Comparison of ENCODE assay signal across 1 cellular context in the genomic region with DNA sequence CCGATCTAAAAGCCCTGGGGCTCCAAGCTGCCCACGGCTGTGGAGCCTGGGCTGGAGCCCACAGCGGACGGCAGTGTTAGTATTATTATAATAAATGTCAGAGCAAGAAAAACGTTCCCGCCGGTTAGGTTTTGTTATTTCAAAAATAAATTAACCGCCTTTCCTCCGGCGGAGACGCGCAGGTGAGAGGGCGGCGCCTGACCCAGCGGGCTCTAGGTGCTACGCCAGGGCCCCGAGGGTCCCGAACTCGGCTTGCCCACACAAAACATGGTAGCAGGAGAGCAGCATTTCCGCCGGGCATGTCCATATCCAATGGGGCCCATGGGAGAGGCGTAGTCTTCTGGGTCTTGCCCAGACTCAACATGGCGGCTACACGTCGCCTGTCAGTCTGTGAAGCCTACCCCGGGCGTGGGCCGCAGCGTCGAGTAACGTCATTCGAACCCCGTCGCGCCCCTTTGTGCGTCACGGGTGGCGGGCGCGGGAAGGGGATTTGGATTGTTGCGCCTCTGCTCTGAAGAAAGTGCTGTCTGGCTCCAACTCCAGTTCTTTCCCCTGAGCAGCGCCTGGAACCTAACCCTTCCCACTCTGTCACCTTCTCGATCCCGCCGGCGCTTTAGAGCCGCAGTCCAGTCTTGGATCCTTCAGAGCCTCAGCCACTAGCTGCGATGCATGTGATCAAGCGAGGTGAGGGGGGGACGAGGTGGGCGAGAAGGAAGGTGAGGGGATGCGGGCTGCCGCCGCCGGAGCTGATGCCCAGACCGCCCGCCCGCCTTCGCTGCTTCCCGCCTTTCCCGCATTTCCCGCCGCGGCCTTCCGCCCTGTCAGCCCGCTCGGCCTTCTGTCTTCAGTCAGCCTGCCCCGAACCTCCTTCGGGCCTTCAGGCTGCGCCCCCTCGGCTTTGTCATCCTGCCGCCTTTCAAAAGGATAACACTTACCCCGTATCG.
A peak's percentile ranks its signal among the peaks of the same experiment; 100 is the strongest.
TF ChIP-seq lines count a peak whose summit lies in the region.

A gene (plus strand): TSS at position 452 of the 944 bp plus-strand sequence. CDS start 214 bp downstream, at position 666.

TF ChIP-seq in K562, 482 proteins besides CTCF, POLR2A, EP300 and RAD21 (continued from another document and continues in another):
- TF ChIP-seq, protein P1, sequence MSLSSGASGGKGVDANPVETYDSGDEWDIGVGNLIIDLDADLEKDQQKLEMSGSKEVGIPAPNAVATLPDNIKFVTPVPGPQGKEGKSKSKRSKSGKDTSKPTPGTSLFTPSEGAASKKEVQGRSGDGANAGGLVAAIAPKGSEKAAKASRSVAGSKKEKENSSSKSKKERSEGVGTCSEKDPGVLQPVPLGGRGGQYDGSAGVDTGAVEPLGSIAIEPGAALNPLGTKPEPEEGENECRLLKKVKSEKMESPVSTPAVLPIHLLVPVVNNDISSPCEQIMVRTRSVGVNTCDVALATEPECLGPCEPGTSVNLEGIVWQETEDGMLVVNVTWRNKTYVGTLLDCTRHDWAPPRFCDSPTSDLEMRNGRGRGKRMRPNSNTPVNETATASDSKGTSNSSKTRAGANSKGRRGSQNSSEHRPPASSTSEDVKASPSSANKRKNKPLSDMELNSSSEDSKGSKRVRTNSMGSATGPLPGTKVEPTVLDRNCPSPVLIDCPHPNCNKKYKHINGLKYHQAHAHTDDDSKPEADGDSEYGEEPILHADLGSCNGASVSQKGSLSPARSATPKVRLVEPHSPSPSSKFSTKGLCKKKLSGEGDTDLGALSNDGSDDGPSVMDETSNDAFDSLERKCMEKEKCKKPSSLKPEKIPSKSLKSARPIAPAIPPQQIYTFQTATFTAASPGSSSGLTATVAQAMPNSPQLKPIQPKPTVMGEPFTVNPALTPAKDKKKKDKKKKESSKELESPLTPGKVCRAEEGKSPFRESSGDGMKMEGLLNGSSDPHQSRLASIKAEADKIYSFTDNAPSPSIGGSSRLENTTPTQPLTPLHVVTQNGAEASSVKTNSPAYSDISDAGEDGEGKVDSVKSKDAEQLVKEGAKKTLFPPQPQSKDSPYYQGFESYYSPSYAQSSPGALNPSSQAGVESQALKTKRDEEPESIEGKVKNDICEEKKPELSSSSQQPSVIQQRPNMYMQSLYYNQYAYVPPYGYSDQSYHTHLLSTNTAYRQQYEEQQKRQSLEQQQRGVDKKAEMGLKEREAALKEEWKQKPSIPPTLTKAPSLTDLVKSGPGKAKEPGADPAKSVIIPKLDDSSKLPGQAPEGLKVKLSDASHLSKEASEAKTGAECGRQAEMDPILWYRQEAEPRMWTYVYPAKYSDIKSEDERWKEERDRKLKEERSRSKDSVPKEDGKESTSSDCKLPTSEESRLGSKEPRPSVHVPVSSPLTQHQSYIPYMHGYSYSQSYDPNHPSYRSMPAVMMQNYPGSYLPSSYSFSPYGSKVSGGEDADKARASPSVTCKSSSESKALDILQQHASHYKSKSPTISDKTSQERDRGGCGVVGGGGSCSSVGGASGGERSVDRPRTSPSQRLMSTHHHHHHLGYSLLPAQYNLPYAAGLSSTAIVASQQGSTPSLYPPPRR (CRISPR knock-in tag; IDR thresholded peaks at IDR 0.05; ENCODE audit: borderline replicate concordance): no peak
- TF ChIP-seq TCFL5 (CRISPR knock-in tag; conservative IDR thresholded peaks at IDR 0.05) (no peak), NR2C2 (CRISPR knock-in tag; IDR thresholded peaks at IDR 0.05) (peak; percentile 86), NR2C2 (tag; IDR thresholded peaks at IDR 0.05) (peak; percentile 95), IRF2 (CRISPR knock-in tag; IDR thresholded peaks at IDR 0.05) (no peak), SETDB1 (IDR thresholded peaks at IDR 0.05; ENCODE audit: low read length) (no peak), SNRNP70 (optimal IDR thresholded peaks at IDR 0.05; ENCODE audit: low read depth, low read length) (no peak), DPF2 (IDR thresholded peaks at IDR 0.05) (no peak), NCOR1 (IDR thresholded peaks at IDR 0.05) (peak; percentile 21; the same call in 1 of the 2 replicates), KDM5B (IDR thresholded peaks at IDR 0.05; ENCODE audit: insufficient replicate concordance, low read depth, low read length) (no peak), BHLHE40 (IDR thresholded peaks at IDR 0.05; ENCODE audit: low read length) (no peak), ZNF584 (CRISPR knock-in tag; IDR thresholded peaks at IDR 0.05; ENCODE audit: low read depth) (no peak; the same call in 1 of the 2 replicates), ZKSCAN1 (IDR thresholded peaks at IDR 0.05; ENCODE audit: low read depth, low read length) (peak; percentile 78; the same call in 1 of the 2 replicates), ZNF77 (CRISPR knock-in tag; IDR thresholded peaks at IDR 0.05) (no peak), MED1 (CRISPR knock-in tag; IDR thresholded peaks at IDR 0.05; ENCODE audit: borderline replicate concordance) (no peak), THRAP3 (IDR thresholded peaks at IDR 0.05; ENCODE audit: borderline replicate concordance) (no peak), ZBTB17 (CRISPR knock-in tag; IDR thresholded peaks at IDR 0.05) (peak; percentile 77), SMC3 (conservative IDR thresholded peaks at IDR 0.05; ENCODE audit: insufficient read depth, low read depth, low read length) (no peak), PTRF (tag; IDR thresholded peaks at IDR 0.05) (no peak), RBM15 (IDR thresholded peaks at IDR 0.05; ENCODE audit: insufficient read depth, low read length) (no peak), RFX1 (IDR thresholded peaks at IDR 0.05) (no peak), FOSL1 (tag; conservative IDR thresholded peaks at IDR 0.05) (no peak; the same call in 1 of the 2 replicates), ZNF507 (tag; conservative IDR thresholded peaks at IDR 0.05) (no peak), FOXK2 (conservative IDR thresholded peaks at IDR 0.05 in 1 of 2, IDR thresholded peaks at IDR 0.05 in 1 of 2; ENCODE audit: low read depth in 2 of 2) (peak; percentile 60 to 71; a peak in 3 of 4 replicates), MEF2A (IDR thresholded peaks at IDR 0.05; ENCODE audit: control insufficient read depth, low read depth, low read length) (no peak), BACH1 (tag; IDR thresholded peaks at IDR 0.05) (0 out of 2 replicates have a peak, but pooled peaks have one; percentile 19), GTF2E2 (tag; IDR thresholded peaks at IDR 0.05) (peak; percentile 78; the same call in 1 of the 2 replicates), ZNF76 (CRISPR knock-in tag; IDR thresholded peaks at IDR 0.05; ENCODE audit: borderline replicate concordance) (peak; percentile 66; the same call in 1 of the 2 replicates), MCM3 (IDR thresholded peaks at IDR 0.05) (no peak), SIN3B (IDR thresholded peaks at IDR 0.05; ENCODE audit: low read depth) (peak; percentile 78), CHD2 (IDR thresholded peaks at IDR 0.05; ENCODE audit: low read depth, low read length) (peak; percentile 34), MYBL2 (IDR thresholded peaks at IDR 0.05; ENCODE audit: low read depth) (peak; percentile 46; the same call in 1 of the 2 replicates), MYBL2 (CRISPR knock-in tag; IDR thresholded peaks at IDR 0.05; ENCODE audit: borderline replicate concordance) (no peak), ZNF778 (CRISPR knock-in tag; IDR thresholded peaks at IDR 0.05) (no peak), SMARCC2 (IDR thresholded peaks at IDR 0.05; ENCODE audit: low read depth) (0 out of 2 replicates have a peak, but pooled peaks have one; percentile 16), JUN (IDR thresholded peaks at IDR 0.05; ENCODE audit: borderline replicate concordance, low read depth, low read length) (peak; percentile 69), JUN (CRISPR knock-in tag; IDR thresholded peaks at IDR 0.05; ENCODE audit: borderline replicate concordance) (peak; percentile 80; the same call in 1 of the 2 replicates), CC2D1A (IDR thresholded peaks at IDR 0.05) (no peak), MAFF (IDR thresholded peaks at IDR 0.05; ENCODE audit: low read length) (no peak), ZNF695 (CRISPR knock-in tag; IDR thresholded peaks at IDR 0.05) (no peak), RUNX1 (IDR thresholded peaks at IDR 0.05; ENCODE audit: low read depth) (peak; percentile 87), RBBP5 (IDR thresholded peaks at IDR 0.05; ENCODE audit: borderline replicate concordance, insufficient read depth, low read length, poor library complexity, severe bottlenecking) (peak; percentile 59), MCM5 (IDR thresholded peaks at IDR 0.05; ENCODE audit: low read depth) (no peak), MIER1 (IDR thresholded peaks at IDR 0.05; ENCODE audit: low read depth) (no peak), RBM22 (IDR thresholded peaks at IDR 0.05; ENCODE audit: low read depth, low read length, poor library complexity, severe bottlenecking) (peak; percentile 96), OTX1 (CRISPR knock-in tag; IDR thresholded peaks at IDR 0.05) (no peak), HDAC6 (IDR thresholded peaks at IDR 0.05; ENCODE audit: low read depth, low read length) (no peak), ZNF707 (CRISPR knock-in tag; conservative IDR thresholded peaks at IDR 0.05) (no peak), ZNF589 (CRISPR knock-in tag; IDR thresholded peaks at IDR 0.05; ENCODE audit: low read depth) (no peak), TAF15 (IDR thresholded peaks at IDR 0.05; ENCODE audit: low read depth, low read length) (no peak), NUFIP1 (IDR thresholded peaks at IDR 0.05; ENCODE audit: partially characterized antibody) (no peak), SRSF9 (IDR thresholded peaks at IDR 0.05; ENCODE audit: borderline replicate concordance, low read depth, low read length) (no peak), CBFB (CRISPR knock-in tag; IDR thresholded peaks at IDR 0.05) (no peak)
- TF ChIP-seq, protein P2, sequence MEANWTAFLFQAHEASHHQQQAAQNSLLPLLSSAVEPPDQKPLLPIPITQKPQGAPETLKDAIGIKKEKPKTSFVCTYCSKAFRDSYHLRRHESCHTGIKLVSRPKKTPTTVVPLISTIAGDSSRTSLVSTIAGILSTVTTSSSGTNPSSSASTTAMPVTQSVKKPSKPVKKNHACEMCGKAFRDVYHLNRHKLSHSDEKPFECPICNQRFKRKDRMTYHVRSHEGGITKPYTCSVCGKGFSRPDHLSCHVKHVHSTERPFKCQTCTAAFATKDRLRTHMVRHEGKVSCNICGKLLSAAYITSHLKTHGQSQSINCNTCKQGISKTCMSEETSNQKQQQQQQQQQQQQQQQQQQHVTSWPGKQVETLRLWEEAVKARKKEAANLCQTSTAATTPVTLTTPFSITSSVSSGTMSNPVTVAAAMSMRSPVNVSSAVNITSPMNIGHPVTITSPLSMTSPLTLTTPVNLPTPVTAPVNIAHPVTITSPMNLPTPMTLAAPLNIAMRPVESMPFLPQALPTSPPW (CRISPR knock-in tag; IDR thresholded peaks at IDR 0.05): peak; percentile 57; the same call in 1 of the 2 replicates
- TF ChIP-seq, protein P3, sequence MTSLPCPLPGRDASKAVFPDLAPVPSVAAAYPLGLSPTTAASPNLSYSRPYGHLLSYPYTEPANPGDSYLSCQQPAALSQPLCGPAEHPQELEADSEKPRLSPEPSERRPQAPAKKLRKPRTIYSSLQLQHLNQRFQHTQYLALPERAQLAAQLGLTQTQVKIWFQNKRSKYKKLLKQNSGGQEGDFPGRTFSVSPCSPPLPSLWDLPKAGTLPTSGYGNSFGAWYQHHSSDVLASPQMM (CRISPR knock-in tag; IDR thresholded peaks at IDR 0.05): no peak
- TF ChIP-seq, protein P4, sequence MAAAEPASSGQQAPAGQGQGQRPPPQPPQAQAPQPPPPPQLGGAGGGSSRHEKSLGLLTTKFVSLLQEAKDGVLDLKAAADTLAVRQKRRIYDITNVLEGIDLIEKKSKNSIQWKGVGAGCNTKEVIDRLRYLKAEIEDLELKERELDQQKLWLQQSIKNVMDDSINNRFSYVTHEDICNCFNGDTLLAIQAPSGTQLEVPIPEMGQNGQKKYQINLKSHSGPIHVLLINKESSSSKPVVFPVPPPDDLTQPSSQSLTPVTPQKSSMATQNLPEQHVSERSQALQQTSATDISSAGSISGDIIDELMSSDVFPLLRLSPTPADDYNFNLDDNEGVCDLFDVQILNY (CRISPR knock-in tag; IDR thresholded peaks at IDR 0.05): peak; percentile 93
- TF ChIP-seq, protein P5, sequence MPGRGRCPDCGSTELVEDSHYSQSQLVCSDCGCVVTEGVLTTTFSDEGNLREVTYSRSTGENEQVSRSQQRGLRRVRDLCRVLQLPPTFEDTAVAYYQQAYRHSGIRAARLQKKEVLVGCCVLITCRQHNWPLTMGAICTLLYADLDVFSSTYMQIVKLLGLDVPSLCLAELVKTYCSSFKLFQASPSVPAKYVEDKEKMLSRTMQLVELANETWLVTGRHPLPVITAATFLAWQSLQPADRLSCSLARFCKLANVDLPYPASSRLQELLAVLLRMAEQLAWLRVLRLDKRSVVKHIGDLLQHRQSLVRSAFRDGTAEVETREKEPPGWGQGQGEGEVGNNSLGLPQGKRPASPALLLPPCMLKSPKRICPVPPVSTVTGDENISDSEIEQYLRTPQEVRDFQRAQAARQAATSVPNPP (IDR thresholded peaks at IDR 0.05; ENCODE audit: borderline replicate concordance, insufficient read depth, insufficient read length): no peak
- TF ChIP-seq, protein P6, sequence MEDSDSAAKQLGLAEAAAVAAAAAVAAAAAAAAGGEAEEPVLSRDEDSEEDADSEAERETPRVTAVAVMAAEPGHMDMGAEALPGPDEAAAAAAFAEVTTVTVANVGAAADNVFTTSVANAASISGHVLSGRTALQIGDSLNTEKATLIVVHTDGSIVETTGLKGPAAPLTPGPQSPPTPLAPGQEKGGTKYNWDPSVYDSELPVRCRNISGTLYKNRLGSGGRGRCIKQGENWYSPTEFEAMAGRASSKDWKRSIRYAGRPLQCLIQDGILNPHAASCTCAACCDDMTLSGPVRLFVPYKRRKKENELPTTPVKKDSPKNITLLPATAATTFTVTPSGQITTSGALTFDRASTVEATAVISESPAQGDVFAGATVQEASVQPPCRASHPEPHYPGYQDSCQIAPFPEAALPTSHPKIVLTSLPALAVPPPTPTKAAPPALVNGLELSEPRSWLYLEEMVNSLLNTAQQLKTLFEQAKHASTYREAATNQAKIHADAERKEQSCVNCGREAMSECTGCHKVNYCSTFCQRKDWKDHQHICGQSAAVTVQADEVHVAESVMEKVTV (CRISPR knock-in tag; IDR thresholded peaks at IDR 0.05): no peak
- TF ChIP-seq, protein P7, sequence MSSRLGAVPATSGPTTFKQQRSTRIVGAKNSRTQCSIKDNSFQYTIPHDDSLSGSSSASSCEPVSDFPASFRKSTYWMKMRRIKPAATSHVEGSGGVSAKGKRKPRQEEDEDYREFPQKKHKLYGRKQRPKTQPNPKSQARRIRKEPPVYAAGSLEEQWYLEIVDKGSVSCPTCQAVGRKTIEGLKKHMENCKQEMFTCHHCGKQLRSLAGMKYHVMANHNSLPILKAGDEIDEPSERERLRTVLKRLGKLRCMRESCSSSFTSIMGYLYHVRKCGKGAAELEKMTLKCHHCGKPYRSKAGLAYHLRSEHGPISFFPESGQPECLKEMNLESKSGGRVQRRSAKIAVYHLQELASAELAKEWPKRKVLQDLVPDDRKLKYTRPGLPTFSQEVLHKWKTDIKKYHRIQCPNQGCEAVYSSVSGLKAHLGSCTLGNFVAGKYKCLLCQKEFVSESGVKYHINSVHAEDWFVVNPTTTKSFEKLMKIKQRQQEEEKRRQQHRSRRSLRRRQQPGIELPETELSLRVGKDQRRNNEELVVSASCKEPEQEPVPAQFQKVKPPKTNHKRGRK (tag; IDR thresholded peaks at IDR 0.05): no peak
